Comparison of ENCODE assay signal across 18 cellular contexts in the genomic region with DNA sequence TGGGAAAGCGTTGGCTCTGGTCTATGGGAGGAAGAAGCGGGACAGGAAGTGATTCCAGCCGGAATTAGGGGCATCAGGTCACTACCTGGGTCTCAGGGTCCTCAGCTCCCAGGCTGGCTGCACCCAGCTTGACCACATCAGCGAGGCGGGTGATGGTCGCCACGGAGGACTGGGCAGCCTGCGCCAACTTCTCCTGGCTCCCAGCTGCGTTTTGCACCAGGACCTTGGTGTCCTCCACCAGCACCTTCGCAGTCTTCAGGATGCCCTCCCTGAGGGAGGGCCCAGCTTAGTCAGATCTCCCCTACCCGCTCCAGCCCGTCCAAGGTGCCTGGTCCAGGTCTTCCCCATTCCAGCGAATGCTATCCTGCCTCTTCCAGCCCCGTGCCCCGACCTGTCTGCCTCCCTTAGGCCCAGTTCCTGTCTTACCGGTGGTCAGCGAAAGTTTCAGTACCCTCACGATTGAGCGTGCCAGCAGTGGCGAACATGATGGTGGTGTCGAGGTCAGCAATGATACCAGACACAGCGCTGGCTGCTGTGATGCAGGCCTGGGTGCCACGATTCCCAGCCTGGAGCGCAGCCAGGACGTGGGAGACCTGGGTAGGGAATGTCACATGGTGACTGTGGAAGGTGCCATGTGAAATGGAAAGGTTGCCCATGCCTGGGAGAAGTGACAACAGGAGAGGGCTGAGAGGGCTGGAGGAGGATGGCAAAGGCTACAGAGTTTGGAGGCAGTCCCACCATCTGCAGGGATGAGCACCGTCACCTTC. TPM values are rescaled to one million over a fixed set of nuclear protein-coding genes. Genes with fewer than 3 reads are reported as not detected.
DNase-seq lines count a peak whose midpoint lies in the region; ATAC-seq and TF ChIP-seq lines count a peak whose summit lies in the region.
"Had no signal": no experiment of that assay in that cellular context is flagged by ENCODE, and none has a peak within 500 bp of the region (broad histone marks: within the 10 kb centered on the region; RNA-seq: fewer than 3 reads in every experiment).

No MANE protein-coding gene starts in this region.

- no peak for TF ChIP-seq POLR2A in GM18505 (IDR thresholded peaks at IDR 0.05; ENCODE audit: borderline replicate concordance, extremely low read depth, insufficient read depth, insufficient read length)

- peak; percentile 65 for ATAC-seq in Right ventricle myocardium inferior
- peak; percentile 76 for ATAC-seq in left ventricle myocardium superior
- no peak for ATAC-seq in GM18505 (IDR thresholded peaks at IDR 0.05; ENCODE audit: unreplicated experiment)
- ATAC-seq in GM18517 (IDR thresholded peaks at IDR 0.05; ENCODE audit: unreplicated experiment): no peak
- ATAC-seq: WTC11 had no signal

- DNase-seq in Right ventricle myocardium inferior (ENCODE audit: missing footprints): no peak
- no peak for DNase-seq in cardiac septum (ENCODE audit: low spot score)
- DNase-seq in left ventricle myocardium superior: peak; percentile 82
- no peak for DNase-seq in retina
- DNase-seq: activated CD4-positive, alpha-beta T cell treated with anti-CD3 and anti-CD28 coated beads, Interleukin-2, amount 50 U/mL, for 48 hours; activated effector memory CD4-positive, alpha-beta T cell treated with anti-CD3 and anti-CD28 coated beads, Interleukin-2, amount 50 U/mL, for 16 hours; HCEC 1CT; KBM-7; naive B cell; NCI-H1436 treated with DMSO at 0.1 percent for 48 hours; right lobe of liver; stimulated activated CD4-positive, alpha-beta T cell treated with anti-CD3 and anti-CD28 coated beads, Interleukin-15, amount 100 ng/mL, for 24 hours; T-helper 9 cell had no signal

- intact Hi-C loops in Right ventricle myocardium inferior (cut with DNase I) (no loop called here), cardiac septum (cut with DNase I) (no loop called here), left ventricle myocardium superior (cut with micrococcal nuclease) (no loop called here)

RNA-seq across cellular contexts. Expression of a gene that starts 14.4 kb away (rescaled TPM):
- total RNA-seq in Right ventricle myocardium inferior (1,163 TPM), cardiac septum (690 TPM), left ventricle myocardium superior (1,217 TPM)

RNA-seq across cellular contexts. Expression of a gene that starts 27.9 kb away (rescaled TPM):
- total RNA-seq in Right ventricle myocardium inferior (255 TPM), cardiac septum (291 TPM), left ventricle myocardium superior (243 TPM)

RNA-seq across cellular contexts. Expression of a gene that starts 28.4 kb away (rescaled TPM):
- total RNA-seq in Right ventricle myocardium inferior (23.5 TPM), cardiac septum (25.0 TPM), left ventricle myocardium superior (19.4 TPM)

RNA-seq across cellular contexts. Expression of a gene that starts 30.4 kb away (rescaled TPM):
- total RNA-seq in Right ventricle myocardium inferior (0.30 TPM), cardiac septum (0.48 TPM), left ventricle myocardium superior (0.64 TPM)
- total RNA-seq: B cell, mesenteric fat pad had no signal

RNA-seq across cellular contexts. Expression of a gene that starts 39.1 kb away (rescaled TPM):
- total RNA-seq in Right ventricle myocardium inferior: 0.22 TPM
- 0.48 TPM for total RNA-seq in cardiac septum
- 0.45 TPM for total RNA-seq in left ventricle myocardium superior

Comparison
In these comparisons a context has a peak if more than half of its experiments do, and no peak if none do; other contexts are left out.
1. ATAC-seq: peak in Right ventricle myocardium inferior (single experiment) and left ventricle myocardium superior (single experiment); none in GM18505 (single experiment) and GM18517 (single experiment).